ENCODE assay signal across 10 cellular contexts in genomic region chr13:50685491-50685890, GRCh38.
DNase-seq lines count a peak whose midpoint lies in the region; ATAC-seq and TF ChIP-seq lines count a peak whose summit lies in the region.
"Had no signal": no experiment of that assay in that cellular context is flagged by ENCODE, and none has a peak within 500 bp of the region (broad histone marks: within the 10 kb centered on the region; RNA-seq: fewer than 3 reads in every experiment).

No MANE protein-coding gene starts in this region.

- H3K27ac ChIP-seq in GM23248 (no peak overlapping the region), PC-3 (ENCODE audit: low read length) (no peak overlapping the region), parathyroid adenoma (peak overlapping the region; percentile 2)

- H3K9me3 ChIP-seq in GM23248 (ENCODE audit: low read depth) (no peaks in the 10 kb centered on the region), PC-3 (ENCODE audit: low read length) (no peaks in the 10 kb centered on the region), parathyroid adenoma (ENCODE audit: control insufficient read depth, low read length) (no peaks in the 10 kb centered on the region)

- in situ Hi-C loops in GM23248 (cut with MboI), result no loop called here

- BruUV-seq in PC-3 (replicated peaks; lab: Mats Ljungman, UMichigan), result no TSS peak

- no peak for ATAC-seq in PC-3
- no peak for ATAC-seq in GM19035 (IDR thresholded peaks at IDR 0.05; ENCODE audit: unreplicated experiment)
- ATAC-seq in HG03520 (IDR thresholded peaks at IDR 0.05; ENCODE audit: unreplicated experiment), result no peak

- no peaks in the 10 kb centered on the region for H3F3A ChIP-seq in GM23248 (ENCODE audit: insufficient read depth)
- no peaks in the 10 kb centered on the region for H3F3A ChIP-seq in PC-3 (ENCODE audit: low read length, unreplicated experiment)

- H3K36me3 ChIP-seq in GM23248 (ENCODE audit: low read depth) (no peaks in the 10 kb centered on the region), PC-3 (ENCODE audit: low read depth, low read length) (no peaks in the 10 kb centered on the region), parathyroid adenoma (ENCODE audit: control insufficient read depth, insufficient read depth, low read length) (no peaks in the 10 kb centered on the region)

- H3K4me1 Mint-ChIP-seq in activated T-cell treated with anti-CD3 and anti-CD28 coated beads, Interleukin-2, amount 50 U/mL, for 24 hours (ENCODE audit: low read depth), result peaks cover 10% of the 10 kb centered on the region

- peak overlapping the region; percentile 50; the same call in 1 of the 2 replicates for H2AFZ ChIP-seq in GM23248
- no peak overlapping the region for H2AFZ ChIP-seq in PC-3 (ENCODE audit: low read length)
- no peak overlapping the region for H2AFZ ChIP-seq in parathyroid adenoma

- no peaks in the 10 kb centered on the region for H3K79me2 ChIP-seq in GM23248 (ENCODE audit: insufficient read depth)
- no peaks in the 10 kb centered on the region for H3K79me2 ChIP-seq in PC-3 (ENCODE audit: low read length)
- H3K79me2 ChIP-seq in parathyroid adenoma, result no peaks in the 10 kb centered on the region

- whole genome bisulfite sequencing in GM23248 (ENCODE audit: low coverage in 1 of 2, low lambda C conversion rate in 2 of 2, missing lambda C conversion rate in 2 of 2), 2 experiments, result 32 to 34% methylated on average over 3 of the region's 3 CpGs

- no peak overlapping the region for H3K4me2 ChIP-seq in GM23248 (ENCODE audit: unreplicated experiment)
- no peak overlapping the region for H3K4me2 ChIP-seq in PC-3 (ENCODE audit: low read length)
- peak overlapping the region; percentile 28 for H3K4me2 ChIP-seq in parathyroid adenoma (ENCODE audit: low read length)

- no peak overlapping the region for H3K9ac ChIP-seq in GM23248
- H3K9ac ChIP-seq in PC-3 (ENCODE audit: low read length), result no peak overlapping the region
- no peak overlapping the region for H3K9ac ChIP-seq in parathyroid adenoma

- H3K36me3 Mint-ChIP-seq in activated T-cell treated with anti-CD3 and anti-CD28 coated beads, Interleukin-2, amount 50 U/mL, for 24 hours (ENCODE audit: low read depth), result no peaks in the 10 kb centered on the region
- H3K36me3 Mint-ChIP-seq: activated naive CD8-positive, alpha-beta T cell; IgD-negative memory B cell had no signal

- no peak for TF ChIP-seq CTCF in PC-3 (conservative IDR thresholded peaks at IDR 0.05; ENCODE audit: low read depth, low read length)
- no peak for TF ChIP-seq CTCF in parathyroid adenoma (IDR thresholded peaks at IDR 0.05)

- CTCF ChIA-PET in PC-3 (lab: Charles Lee), result no interaction called here

- H4K20me1 ChIP-seq in GM23248 (ENCODE audit: insufficient read depth) (no peaks in the 10 kb centered on the region), PC-3 (ENCODE audit: low read length) (no peaks in the 10 kb centered on the region)

- DNase-seq in GM23248 (peak; percentile 40), PC-3 (peak; percentile 30), fibroblast of peridontal ligament (ENCODE audit: extremely low read depth) (peak; percentile 76)
- DNase-seq in NK-92 treated with Interleukin-12 subunit alpha and Interleukin-12 subunit beta, amount 100 ng/mL, for 24 hours (lab: John Stamatoyannopoulos, UW), result no peak
- no peak for DNase-seq in activated T-cell treated with anti-CD3 and anti-CD28 coated beads, Interleukin-2, amount 50 U/mL, for 24 hours

- H3K4me3 ChIP-seq in GM23248, result no peak overlapping the region
- no peak overlapping the region for H3K4me3 ChIP-seq in PC-3 (ENCODE audit: low read length)
- no peak overlapping the region for H3K4me3 ChIP-seq in parathyroid adenoma (ENCODE audit: low read depth, low read length)

- H3K27me3 ChIP-seq in GM23248 (replicated peaks; ENCODE audit: insufficient read depth), result no peaks in the 10 kb centered on the region
- no peaks in the 10 kb centered on the region for H3K27me3 ChIP-seq in PC-3 (ENCODE audit: low read length)
- H3K27me3 ChIP-seq in parathyroid adenoma (ENCODE audit: control insufficient read depth, insufficient read depth, low read length), result no peaks in the 10 kb centered on the region

- no peak overlapping the region for H3K4me3 Mint-ChIP-seq in activated T-cell treated with anti-CD3 and anti-CD28 coated beads, Interleukin-2, amount 50 U/mL, for 24 hours
- H3K4me3 Mint-ChIP-seq: activated naive CD8-positive, alpha-beta T cell; IgD-negative memory B cell had no signal

- intact Hi-C loops in PC-3 (cut with micrococcal nuclease), result no loop called here

- H3K9me2 ChIP-seq in GM23248 (ENCODE audit: insufficient read depth) (no peaks in the 10 kb centered on the region), PC-3 (replicated peaks; ENCODE audit: low read length) (no peaks in the 10 kb centered on the region)

- H3K9me3 Mint-ChIP-seq in activated T-cell treated with anti-CD3 and anti-CD28 coated beads, Interleukin-2, amount 50 U/mL, for 24 hours, result no peaks in the 10 kb centered on the region
- H3K9me3 Mint-ChIP-seq: IgD-negative memory B cell had no signal

- no peak overlapping the region for H3K27ac Mint-ChIP-seq in activated T-cell treated with anti-CD3 and anti-CD28 coated beads, Interleukin-2, amount 50 U/mL, for 24 hours
- H3K27ac Mint-ChIP-seq: activated naive CD8-positive, alpha-beta T cell; IgD-negative memory B cell had no signal

- peaks cover 22% of the 10 kb centered on the region for H3K4me1 ChIP-seq in GM23248 (ENCODE audit: insufficient read depth)
- no peaks in the 10 kb centered on the region for H3K4me1 ChIP-seq in PC-3 (ENCODE audit: insufficient read depth, low read length)
- no peaks in the 10 kb centered on the region for H3K4me1 ChIP-seq in parathyroid adenoma

- POLR2A ChIA-PET in PC-3 (lab: Charles Lee; ENCODE audit: unreplicated experiment), result no interaction called here

- H3K27me3 Mint-ChIP-seq in activated T-cell treated with anti-CD3 and anti-CD28 coated beads, Interleukin-2, amount 50 U/mL, for 24 hours, result peaks cover 8% of the 10 kb centered on the region
- H3K27me3 Mint-ChIP-seq: activated naive CD8-positive, alpha-beta T cell; IgD-negative memory B cell had no signal

Comparison
In these comparisons a context has a peak if more than half of its experiments do, and no peak if none do; other contexts are left out.
1. DNase-seq: peak in GM23248 (single experiment), PC-3 (single experiment) and fibroblast of peridontal ligament (single experiment); none in NK-92 treated with Interleukin-12 subunit alpha and Interleukin-12 subunit beta, amount 100 ng/mL, for 24 hours (single experiment) and activated T-cell treated with anti-CD3 and anti-CD28 coated beads, Interleukin-2, amount 50 U/mL, for 24 hours (single experiment).